ENCODE assay signal across 8 cellular contexts in the genomic region with DNA sequence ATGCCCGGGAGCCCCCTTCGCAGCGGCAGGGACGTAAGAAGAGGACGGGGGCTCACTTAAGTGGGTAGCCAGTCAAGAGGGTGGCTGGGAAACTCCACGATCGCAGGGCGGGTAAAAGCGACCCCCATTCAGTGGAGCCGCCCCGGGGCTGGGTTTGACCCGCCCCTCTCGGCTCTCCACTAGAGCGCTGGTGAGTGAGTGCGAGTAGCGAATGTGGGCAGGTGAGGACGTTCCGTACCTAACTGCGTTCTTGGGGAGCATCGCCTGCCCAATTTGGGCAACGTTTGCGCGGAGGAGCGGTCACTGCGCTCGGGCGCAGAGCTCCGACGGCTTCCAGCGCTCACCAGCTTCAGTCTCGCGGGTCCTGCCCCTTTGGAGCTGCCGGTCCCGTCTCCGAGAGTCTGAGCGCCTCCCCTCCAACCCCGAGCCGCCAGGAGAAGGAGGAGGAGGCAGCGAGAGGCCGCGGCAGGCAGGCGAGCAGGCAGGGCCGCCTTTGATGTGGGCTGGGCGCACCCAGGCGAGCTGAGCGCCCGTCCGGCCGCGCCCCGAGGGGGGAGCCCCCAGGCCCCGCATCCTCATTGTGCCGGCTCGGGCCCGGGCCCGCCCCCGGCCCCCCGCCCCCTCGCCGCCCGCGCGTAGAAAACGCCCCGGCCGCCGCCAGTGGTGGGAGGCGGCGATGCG. TPM values are rescaled to one million over a fixed set of nuclear protein-coding genes. Genes with fewer than 3 reads are reported as not detected.
DNase-seq lines count a peak whose midpoint lies in the region; ATAC-seq and TF ChIP-seq lines count a peak whose summit lies in the region.

A gene with protein sequence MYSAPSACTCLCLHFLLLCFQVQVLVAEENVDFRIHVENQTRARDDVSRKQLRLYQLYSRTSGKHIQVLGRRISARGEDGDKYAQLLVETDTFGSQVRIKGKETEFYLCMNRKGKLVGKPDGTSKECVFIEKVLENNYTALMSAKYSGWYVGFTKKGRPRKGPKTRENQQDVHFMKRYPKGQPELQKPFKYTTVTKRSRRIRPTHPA (plus strand): TSS at position 666 of the 681 bp plus-strand sequence. CDS start 553 bp downstream, outside the sequence.

- peaks cover 16 to 27% (median 19%) of the 10 kb centered on the region in 4 donors for H3K4me1 ChIP-seq in liver (ENCODE audit: control insufficient read depth in 4 of 4, insufficient read depth in 4 of 4, low read length in 3 of 4)

- peaks cover 0 to 6% (median 0%) of the 10 kb centered on the region in 4 donors for H3K27me3 ChIP-seq in liver (ENCODE audit: control insufficient read depth in 4 of 4, insufficient read depth in 4 of 4, low read length in 3 of 4)

- H3K27me3 Mint-ChIP-seq in T-helper 17 cell: peaks cover 5% of the 10 kb centered on the region
- H3K27me3 Mint-ChIP-seq in dendritic cell treated with granulocyte-macrophage colony-stimulating factor and Interleukin-4, amounts not matched to agents 40 ng/mL and 50 ng/mL, for 4 days: peaks cover 50% of the 10 kb centered on the region
- peaks cover 19 to 40% of the 10 kb centered on the region in 2 donors for H3K27me3 Mint-ChIP-seq in stimulated activated naive B cell treated with anti-CD40 and anti-IgM and Interleukin-4, amounts not matched to agents 10 μg/mL and 1 μg/mL and 100 μg/mL, for 72 hours

- WGBS in liver: 2% methylated on average over 70 of the region's 70 CpGs

- intact Hi-C loops in dendritic cell treated with granulocyte-macrophage colony-stimulating factor and Interleukin-4, amounts not matched to agents 40 ng/mL and 50 ng/mL, for 4 days (cut with micrococcal nuclease): loop anchor here (1.0 kb wide), 1 partner anchor 489 kb away; no protein-coding TSS in a partner anchor

- peak within 1 kb of the TSS in 2 of 3 donors; percentile 46 for H3K4me3 ChIP-seq in liver (ENCODE audit: low read depth in 1 of 3, low read length in 3 of 3)

- H3K9me3 Mint-ChIP-seq in dendritic cell treated with granulocyte-macrophage colony-stimulating factor and Interleukin-4, amounts not matched to agents 40 ng/mL and 50 ng/mL, for 4 days: no peaks in the 10 kb centered on the region
- no peaks in the 10 kb centered on the region for H3K9me3 Mint-ChIP-seq in stimulated activated naive B cell treated with anti-CD40 and anti-IgM and Interleukin-4, amounts not matched to agents 10 μg/mL and 1 μg/mL and 100 μg/mL, for 72 hours

- no peaks in the 10 kb centered on the region for H3K36me3 Mint-ChIP-seq in T-helper 17 cell (ENCODE audit: low read depth)
- peaks cover 2% of the 10 kb centered on the region for H3K36me3 Mint-ChIP-seq in dendritic cell treated with granulocyte-macrophage colony-stimulating factor and Interleukin-4, amounts not matched to agents 40 ng/mL and 50 ng/mL, for 4 days (ENCODE audit: low read depth)
- H3K36me3 Mint-ChIP-seq in stimulated activated naive B cell treated with anti-CD40 and anti-IgM and Interleukin-4, amounts not matched to agents 10 μg/mL and 1 μg/mL and 100 μg/mL, for 72 hours: peaks cover 0 to 1% of the 10 kb centered on the region in 2 donors

- ATAC-seq in GM18868 (IDR thresholded peaks at IDR 0.05; ENCODE audit: unreplicated experiment) (peak; percentile 47), HG03521 (IDR thresholded peaks at IDR 0.05; ENCODE audit: unreplicated experiment) (peak; percentile 26), T-helper 17 cell (peak; percentile 43)
- peak; percentile 57 to 64 for ATAC-seq in stimulated activated naive B cell treated with anti-CD40 and anti-IgM and Interleukin-4, amounts not matched to agents 10 μg/mL and 1 μg/mL and 100 μg/mL, for 72 hours (replicated peaks)

- H3K9ac ChIP-seq in liver (ENCODE audit: low read depth in 1 of 2, low read length in 2 of 2): no peak within 1 kb of the TSS

- H3K27ac Mint-ChIP-seq in T-helper 17 cell: peak within 1 kb of the TSS; percentile 63
- H3K27ac Mint-ChIP-seq in dendritic cell treated with granulocyte-macrophage colony-stimulating factor and Interleukin-4, amounts not matched to agents 40 ng/mL and 50 ng/mL, for 4 days: no peak within 1 kb of the TSS
- H3K27ac Mint-ChIP-seq in stimulated activated naive B cell treated with anti-CD40 and anti-IgM and Interleukin-4, amounts not matched to agents 10 μg/mL and 1 μg/mL and 100 μg/mL, for 72 hours: peak within 1 kb of the TSS; percentile 25

- no peak for TF ChIP-seq CTCF in liver (IDR thresholded peaks at IDR 0.05; ENCODE audit: low read depth, low read length, missing input control)

- H3K4me3 Mint-ChIP-seq in T-helper 17 cell: peak within 1 kb of the TSS; percentile 92
- peak within 1 kb of the TSS; percentile 63 for H3K4me3 Mint-ChIP-seq in dendritic cell treated with granulocyte-macrophage colony-stimulating factor and Interleukin-4, amounts not matched to agents 40 ng/mL and 50 ng/mL, for 4 days
- H3K4me3 Mint-ChIP-seq in stimulated activated naive B cell treated with anti-CD40 and anti-IgM and Interleukin-4, amounts not matched to agents 10 μg/mL and 1 μg/mL and 100 μg/mL, for 72 hours: peak within 1 kb of the TSS; percentile 81 to 89

- DNase-seq in AG08395 (ENCODE audit: low spot score): peak; percentile 22
- DNase-seq in T-helper 17 cell: peak in 2 of 3 donors; percentile 35 to 39
- DNase-seq in stimulated activated naive B cell treated with anti-CD40 and anti-IgM and Interleukin-4, amounts not matched to agents 10 μg/mL and 1 μg/mL and 100 μg/mL, for 72 hours: peak; percentile 31
- DNase-seq in NCI-H128 (lab: John Stamatoyannopoulos, UW; ENCODE audit: unreplicated experiment): no peak

- H3K9me3 ChIP-seq in T-helper 17 cell (ENCODE audit: control insufficient read depth, low read length, poor library complexity, severe bottlenecking) (no peaks in the 10 kb centered on the region), liver (ENCODE audit: control insufficient read depth in 4 of 4, low read length in 3 of 4) (no peaks in the 10 kb centered on the region)

- H3K4me1 Mint-ChIP-seq in T-helper 17 cell: peaks cover 10% of the 10 kb centered on the region
- peaks cover 21% of the 10 kb centered on the region for H3K4me1 Mint-ChIP-seq in dendritic cell treated with granulocyte-macrophage colony-stimulating factor and Interleukin-4, amounts not matched to agents 40 ng/mL and 50 ng/mL, for 4 days (ENCODE audit: low read depth)
- peaks cover 10 to 24% of the 10 kb centered on the region in 2 donors for H3K4me1 Mint-ChIP-seq in stimulated activated naive B cell treated with anti-CD40 and anti-IgM and Interleukin-4, amounts not matched to agents 10 μg/mL and 1 μg/mL and 100 μg/mL, for 72 hours

- no peak for TF ChIP-seq RAD21 in liver (IDR thresholded peaks at IDR 0.05)

- H3K27ac ChIP-seq in liver (ENCODE audit: low read depth in 1 of 2, low read length in 2 of 2): no peak within 1 kb of the TSS

- no peaks in the 10 kb centered on the region for H3K36me3 ChIP-seq in liver (ENCODE audit: control insufficient read depth in 4 of 4, insufficient read depth in 3 of 4, low read depth in 1 of 4, low read length in 3 of 4)

TF ChIP-seq in liver, 16 proteins besides CTCF, POLR2A, EP300 and RAD21 (continues in another document):
- TF ChIP-seq GABPA (IDR thresholded peaks at IDR 0.05 in 1 of 2, conservative IDR thresholded peaks at IDR 0.05 in 1 of 2) (no peak), FOXA1 (IDR thresholded peaks at IDR 0.05) (no peak), JUND (IDR thresholded peaks at IDR 0.05) (no peak), EGR1 (IDR thresholded peaks at IDR 0.05; ENCODE audit: low read depth in 2 of 2) (no peak), FOXA2 (IDR thresholded peaks at IDR 0.05) (no peak), TAF1 (conservative IDR thresholded peaks at IDR 0.05) (no peak), RXRA (IDR thresholded peaks at IDR 0.05) (no peak), HNF4A (conservative IDR thresholded peaks at IDR 0.05) (no peak), HNF4G (IDR thresholded peaks at IDR 0.05) (no peak), SP1 (IDR thresholded peaks at IDR 0.05) (no peak), NR2F2 (IDR thresholded peaks at IDR 0.05) (no peak)
- TF ChIP-seq, protein P1, sequence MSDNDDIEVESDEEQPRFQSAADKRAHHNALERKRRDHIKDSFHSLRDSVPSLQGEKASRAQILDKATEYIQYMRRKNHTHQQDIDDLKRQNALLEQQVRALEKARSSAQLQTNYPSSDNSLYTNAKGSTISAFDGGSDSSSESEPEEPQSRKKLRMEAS (IDR thresholded peaks at IDR 0.05): no peak
- TF ChIP-seq, protein P2, sequence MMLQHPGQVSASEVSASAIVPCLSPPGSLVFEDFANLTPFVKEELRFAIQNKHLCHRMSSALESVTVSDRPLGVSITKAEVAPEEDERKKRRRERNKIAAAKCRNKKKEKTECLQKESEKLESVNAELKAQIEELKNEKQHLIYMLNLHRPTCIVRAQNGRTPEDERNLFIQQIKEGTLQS (IDR thresholded peaks at IDR 0.05): no peak
- TF ChIP-seq, protein P3, sequence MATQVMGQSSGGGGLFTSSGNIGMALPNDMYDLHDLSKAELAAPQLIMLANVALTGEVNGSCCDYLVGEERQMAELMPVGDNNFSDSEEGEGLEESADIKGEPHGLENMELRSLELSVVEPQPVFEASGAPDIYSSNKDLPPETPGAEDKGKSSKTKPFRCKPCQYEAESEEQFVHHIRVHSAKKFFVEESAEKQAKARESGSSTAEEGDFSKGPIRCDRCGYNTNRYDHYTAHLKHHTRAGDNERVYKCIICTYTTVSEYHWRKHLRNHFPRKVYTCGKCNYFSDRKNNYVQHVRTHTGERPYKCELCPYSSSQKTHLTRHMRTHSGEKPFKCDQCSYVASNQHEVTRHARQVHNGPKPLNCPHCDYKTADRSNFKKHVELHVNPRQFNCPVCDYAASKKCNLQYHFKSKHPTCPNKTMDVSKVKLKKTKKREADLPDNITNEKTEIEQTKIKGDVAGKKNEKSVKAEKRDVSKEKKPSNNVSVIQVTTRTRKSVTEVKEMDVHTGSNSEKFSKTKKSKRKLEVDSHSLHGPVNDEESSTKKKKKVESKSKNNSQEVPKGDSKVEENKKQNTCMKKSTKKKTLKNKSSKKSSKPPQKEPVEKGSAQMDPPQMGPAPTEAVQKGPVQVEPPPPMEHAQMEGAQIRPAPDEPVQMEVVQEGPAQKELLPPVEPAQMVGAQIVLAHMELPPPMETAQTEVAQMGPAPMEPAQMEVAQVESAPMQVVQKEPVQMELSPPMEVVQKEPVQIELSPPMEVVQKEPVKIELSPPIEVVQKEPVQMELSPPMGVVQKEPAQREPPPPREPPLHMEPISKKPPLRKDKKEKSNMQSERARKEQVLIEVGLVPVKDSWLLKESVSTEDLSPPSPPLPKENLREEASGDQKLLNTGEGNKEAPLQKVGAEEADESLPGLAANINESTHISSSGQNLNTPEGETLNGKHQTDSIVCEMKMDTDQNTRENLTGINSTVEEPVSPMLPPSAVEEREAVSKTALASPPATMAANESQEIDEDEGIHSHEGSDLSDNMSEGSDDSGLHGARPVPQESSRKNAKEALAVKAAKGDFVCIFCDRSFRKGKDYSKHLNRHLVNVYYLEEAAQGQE (IDR thresholded peaks at IDR 0.05): no peak

RNA-seq across cellular contexts. Expression of the gene that starts here (rescaled TPM):
- total RNA-seq in T-helper 17 cell (under 1 TPM; 0.44 to 0.50 TPM), liver (under 1 TPM in 1 of 2 donors, not detected in 1; 0.08 TPM)
- not detected for polyA plus RNA-seq in liver

Comparison
In these comparisons a context has a peak if more than half of its experiments do, and no peak if none do; other contexts are left out.
1. Peak in DNase-seq and ATAC-seq in T-helper 17 cell; RNA of the gene not detected or under 1 TPM.